Comparison of ENCODE assay signal across 11 cellular contexts in the genomic region with DNA sequence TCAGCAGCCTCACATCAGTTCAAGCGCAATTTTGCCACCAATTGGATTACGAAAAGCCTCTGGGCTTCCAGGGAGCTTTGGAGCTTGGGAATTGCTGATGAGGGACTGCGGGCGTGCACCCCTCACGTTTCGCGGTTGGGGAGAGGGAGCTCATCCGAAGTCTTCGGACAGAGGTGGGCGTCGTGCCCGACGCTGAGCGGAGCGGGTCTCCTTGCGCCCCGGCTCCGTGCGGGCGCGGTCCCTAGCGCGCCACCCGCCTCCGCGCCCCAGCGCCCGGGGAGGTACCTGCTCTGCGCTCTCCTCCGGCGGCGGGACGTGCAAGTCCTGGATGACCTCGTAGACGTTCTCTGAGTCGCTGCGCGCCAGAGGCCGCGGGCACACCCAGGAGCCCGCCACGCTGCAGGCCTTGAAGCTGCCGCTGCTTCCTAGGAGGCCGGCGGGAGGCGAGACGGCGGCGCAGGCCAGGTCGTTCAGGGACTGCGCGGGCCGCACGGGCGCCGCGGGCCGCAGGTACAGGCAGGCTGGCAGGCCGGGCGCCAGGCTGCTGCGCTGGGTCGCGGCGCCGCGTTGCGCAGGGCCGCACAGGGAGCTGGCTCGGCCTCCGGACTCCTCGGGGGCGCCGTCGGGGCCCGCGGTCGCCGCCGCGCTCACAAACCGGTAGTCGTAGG. TPM values are rescaled to one million over a fixed set of nuclear protein-coding genes. Genes with fewer than 3 reads are reported as not detected.
DNase-seq lines count a peak whose midpoint lies in the region; TF ChIP-seq lines count a peak whose summit lies in the region.
"Had no signal": no experiment of that assay in that cellular context is flagged by ENCODE, and none has a peak within 500 bp of the region (broad histone marks: within the 10 kb centered on the region; RNA-seq: fewer than 3 reads in every experiment).

No MANE protein-coding gene starts in this region.

- no peak for TF ChIP-seq POLR2A in esophagus squamous epithelium (IDR thresholded peaks at IDR 0.05)

- intact Hi-C loops in esophagus squamous epithelium (cut with DNase I): no loop called here

- H3K27ac ChIP-seq in esophagus squamous epithelium: peak overlapping the region; percentile 88 to 96 (median 93)
- H3K27ac ChIP-seq: right lobe of liver had no signal

- peak overlapping the region; percentile 34 to 81 (median 67) for H3K4me3 ChIP-seq in esophagus squamous epithelium
- H3K4me3 ChIP-seq: right lobe of liver had no signal

- TF ChIP-seq CTCF in esophagus squamous epithelium (IDR thresholded peaks at IDR 0.05): no peak

- H3K9me3 ChIP-seq in esophagus squamous epithelium: no peaks in the 10 kb centered on the region
- H3K9me3 ChIP-seq: right lobe of liver had no signal

- peaks cover 55 to 94% (median 68%) of the 10 kb centered on the region in 3 donors for H3K4me1 ChIP-seq in esophagus squamous epithelium

- 20 to 37% methylated on average over 2 to 15 of the region's 82 CpGs for WGBS in esophagus squamous epithelium, 2 donors

- DNase-seq in D341Med (ENCODE audit: low spot score) (peak; percentile 71), NCI-H526 treated with DMSO at 0.1 percent for 48 hours (lab: John Stamatoyannopoulos, UW) (peak; percentile 71), esophagus squamous epithelium (lab: John Stamatoyannopoulos, UW) (no peak), occipital lobe (lab: John Stamatoyannopoulos, UW) (peak; percentile 20), DMS79 treated with DMSO at 0.1 percent for 48 hours (lab: John Stamatoyannopoulos, UW) (no peak), SK-N-DZ (ENCODE audit: low spot score) (no peak), NCI-H446 (lab: John Stamatoyannopoulos, UW) (no peak), NCI-H1105 (lab: John Stamatoyannopoulos, UW) (no peak)
- DNase-seq: DND-41, NCI-H2081 had no signal

- peaks cover 0 to 27% (median 0%) of the 10 kb centered on the region in 3 donors for H3K36me3 ChIP-seq in esophagus squamous epithelium
- H3K36me3 ChIP-seq: right lobe of liver had no signal

- H3K27me3 ChIP-seq in esophagus squamous epithelium: peaks cover 0 to 51% (median 0%) of the 10 kb centered on the region in 4 donors

RNA-seq across cellular contexts. Expression of a gene that starts 3.2 kb away (rescaled TPM):
- 100 to 1,000 TPM in 2 of 4 donors, 10 to 100 TPM in 2; 37.7 to 146 (median 103) TPM for total RNA-seq in esophagus squamous epithelium
- 2.0 TPM for total RNA-seq in occipital lobe
- 3.6 and 6.1 TPM in 2 replicates for polyA plus RNA-seq in SK-N-DZ (2014; cell fraction: cytosol; rRNA removed)
- polyA plus RNA-seq in SK-N-DZ (2014; cell fraction: nucleus; rRNA removed): 17.7 and 23.1 TPM in 2 replicates

Comparison
In these comparisons a context has a peak if more than half of its experiments do, and no peak if none do; other contexts are left out.
1. DNase-seq: peak in D341Med (single experiment), NCI-H526 treated with DMSO at 0.1 percent for 48 hours (single experiment) and occipital lobe (single experiment); none in esophagus squamous epithelium (single experiment), DMS79 treated with DMSO at 0.1 percent for 48 hours (single experiment), SK-N-DZ (single experiment), NCI-H446 (0 of 2) and NCI-H1105 (single experiment).
2. RNA of a gene that starts 3.2 kb away (total RNA-seq): 37.7 to 146 TPM in esophagus squamous epithelium; 2.0 TPM in occipital lobe (single experiment); every median in the first group is over 10 times any median in the second.